ENCODE assay signal across 22 cellular contexts in the genomic region with DNA sequence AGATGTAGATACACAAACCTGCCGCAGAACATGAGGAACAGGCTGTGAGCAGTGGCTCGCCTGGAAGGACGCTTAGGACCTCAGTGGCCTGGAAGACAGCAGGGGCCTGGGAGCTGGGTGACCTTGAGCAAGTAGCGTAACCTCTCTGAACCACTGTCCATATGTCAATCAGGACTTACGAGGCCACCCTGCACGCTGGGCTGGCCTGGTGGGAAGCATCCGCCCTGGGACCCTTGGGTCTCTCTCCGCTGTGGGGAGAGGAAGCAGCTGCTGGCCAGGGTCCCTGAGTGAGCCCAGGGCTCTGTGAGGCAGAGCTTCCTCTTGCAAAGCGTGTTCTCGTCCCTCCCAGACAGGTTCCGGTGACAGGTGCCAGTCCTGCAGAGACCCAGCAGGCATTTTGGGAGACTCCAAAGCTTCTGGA. TPM values are rescaled to one million over a fixed set of nuclear protein-coding genes. Genes with fewer than 3 reads are reported as not detected.
A peak's percentile ranks its signal among the peaks of the same experiment; 100 is the strongest.
DNase-seq lines count a peak whose midpoint lies in the region; ATAC-seq, FAIRE-seq and TF ChIP-seq lines count a peak whose summit lies in the region.
"Had no signal": no experiment of that assay in that cellular context is flagged by ENCODE, and none has a peak within 500 bp of the region (broad histone marks: within the 10 kb centered on the region; RNA-seq: fewer than 3 reads in every experiment).

No MANE protein-coding gene starts in this region.

- H3K4me2 ChIP-seq in K562 (ENCODE audit: insufficient read depth, low read length), result no peak overlapping the region

- H3K27ac ChIP-seq in K562 (ENCODE audit: extremely low read depth, low read depth, low read length) (no peak overlapping the region; the same call in 2 of the 3 replicates), mucosa of rectum (ENCODE audit: low read depth in 2 of 2, low read length in 2 of 2) (peak overlapping the region; percentile 95 to 99)
- H3K27ac ChIP-seq in CD8-positive, alpha-beta T cell (ENCODE audit: low read depth, low read length), result no peak overlapping the region
- H3K27ac ChIP-seq: SJCRH30, testis had no signal

- TF ChIP-seq POLR2A in K562 (conservative IDR thresholded peaks at IDR 0.05) (no peak), GM18505 (IDR thresholded peaks at IDR 0.05; ENCODE audit: borderline replicate concordance, extremely low read depth, insufficient read depth, insufficient read length) (no peak)

- peaks cover 25% of the 10 kb centered on the region; the same call in 1 of the 3 replicates for H3K36me3 ChIP-seq in K562 (ENCODE audit: control insufficient read depth, insufficient read depth, low read length)
- H3K36me3 ChIP-seq in mucosa of rectum (ENCODE audit: control insufficient read depth in 2 of 2, insufficient read depth in 2 of 2, low read length in 2 of 2), result peaks cover 20 to 26% of the 10 kb centered on the region in 2 donors
- H3K36me3 ChIP-seq in CD8-positive, alpha-beta T cell (ENCODE audit: insufficient read depth, low read length), result no peaks in the 10 kb centered on the region
- H3K36me3 ChIP-seq: SJCRH30 had no signal

- H3K27ac Mint-ChIP-seq in activated naive CD4-positive, alpha-beta T cell treated with anti-CD3 and anti-CD28 coated beads, Interleukin-2, amount 50 U/mL, for 72 hours, result peak overlapping the region; percentile 30 to 33
- peak overlapping the region; percentile 33 for H3K27ac Mint-ChIP-seq in stimulated activated naive B cell treated with anti-CD40 and anti-IgM and Interleukin-4, amounts not matched to agents 10 μg/mL and 1 μg/mL and 100 μg/mL, for 72 hours
- H3K27ac Mint-ChIP-seq in CD8-positive, alpha-beta T cell, result no peak overlapping the region
- H3K27ac Mint-ChIP-seq: activated T-cell treated with anti-CD3 and anti-CD28 coated beads, Interleukin-2, amount 50 U/mL, for 72 hours had no signal

- no TSS peak for BruUV-seq in K562 (replicated peaks; lab: Mats Ljungman, UMichigan)

- in situ Hi-C loops in K562 (cut with MboI), result loop anchor here (5.0 kb wide), 2 partner anchors 45 to 105 kb away; no protein-coding TSS in a partner anchor

- no peak for DNase-seq in activated naive CD4-positive, alpha-beta T cell treated with anti-CD3 and anti-CD28 coated beads, Interleukin-2, amount 50 U/mL, for 72 hours (ENCODE audit: low spot score in 2 of 2)
- DNase-seq in activated naive CD4-positive, alpha-beta T cell (lab: John Stamatoyannopoulos, UW), result no peak
- no peak for DNase-seq in K562 (ENCODE audit: extremely low read depth in 1 of 4, low spot score in 3 of 4)
- no peak for DNase-seq in stimulated activated naive B cell treated with anti-CD40 and anti-IgM and Interleukin-4, amounts not matched to agents 10 μg/mL and 1 μg/mL and 100 μg/mL, for 72 hours
- DNase-seq in CD8-positive, alpha-beta T cell, result no peak
- no peak for DNase-seq in occipital lobe (lab: John Stamatoyannopoulos, UW)
- DNase-seq: activated CD4-positive, alpha-beta T cell treated with anti-CD3 and anti-CD28 coated beads, Interleukin-2, amount 10 ng/mL, durations not matched to agents 24 days and 14 days; activated T-cell treated with anti-CD3 and anti-CD28 coated beads, Interleukin-2, amount 50 U/mL, for 72 hours; amniotic stem cell; CD4-positive, alpha-beta memory T cell; islet precursor cell; NCI-H1417 treated with DMSO at 0.1 percent for 48 hours; NCI-H2227 treated with DMSO at 0.1 percent for 48 hours; SJCRH30; T1000; testis had no signal

- CTCF ChIA-PET in K562 (lab: Yijun Ruan, JAX; ENCODE audit: low intra/inter-chr PET ratio), result interaction anchor here (2.4 to 3.4 kb wide), 2 partner anchors 45 to 104 kb away, joined by 13 to 39 read pairs; no protein-coding TSS in a partner anchor
- CTCF ChIA-PET in CD8-positive, alpha-beta T cell (lab: Charles Lee), result interaction anchor here (1.0 to 30.0 kb wide), 4 partner anchors 11 to 204 kb away, joined by 3 to 1398 read pairs (median 19); a partner anchor contains a TSS

- no peaks in the 10 kb centered on the region for H3K27me3 ChIP-seq in K562 (ENCODE audit: control insufficient read depth in 2 of 2, insufficient read depth in 2 of 2, low read length in 2 of 2)
- no peaks in the 10 kb centered on the region for H3K27me3 ChIP-seq in mucosa of rectum (ENCODE audit: control insufficient read depth in 2 of 2, insufficient read depth in 2 of 2, low read length in 2 of 2)
- H3K27me3 ChIP-seq in CD8-positive, alpha-beta T cell (ENCODE audit: insufficient read depth, low read length), result no peaks in the 10 kb centered on the region
- H3K27me3 ChIP-seq: SJCRH30, testis had no signal

- H3K27me3 Mint-ChIP-seq in stimulated activated naive B cell treated with anti-CD40 and anti-IgM and Interleukin-4, amounts not matched to agents 10 μg/mL and 1 μg/mL and 100 μg/mL, for 72 hours, result no peaks in the 10 kb centered on the region
- no peaks in the 10 kb centered on the region for H3K27me3 Mint-ChIP-seq in CD8-positive, alpha-beta T cell (ENCODE audit: low read depth)
- H3K27me3 Mint-ChIP-seq: activated CD4-positive, alpha-beta T cell treated with anti-CD3 and anti-CD28 coated beads, Interleukin-2, amount 10 ng/mL, durations not matched to agents 24 days and 14 days; CD4-positive, alpha-beta memory T cell had no signal

- FAIRE-seq in K562 (lab: Jason Lieb, UNC), result no peak
- FAIRE-seq: GM12878 had no signal

- no peak overlapping the region for H3K4me3 Mint-ChIP-seq in stimulated activated naive B cell treated with anti-CD40 and anti-IgM and Interleukin-4, amounts not matched to agents 10 μg/mL and 1 μg/mL and 100 μg/mL, for 72 hours
- H3K4me3 Mint-ChIP-seq in CD8-positive, alpha-beta T cell, result no peak overlapping the region
- H3K4me3 Mint-ChIP-seq: activated CD4-positive, alpha-beta T cell treated with anti-CD3 and anti-CD28 coated beads, Interleukin-2, amount 10 ng/mL, durations not matched to agents 24 days and 14 days; activated T-cell treated with anti-CD3 and anti-CD28 coated beads, Interleukin-2, amount 50 U/mL, for 72 hours; CD4-positive, alpha-beta memory T cell had no signal

- TF ChIP-seq RAD21 in K562 (CRISPR knock-in tag; conservative IDR thresholded peaks at IDR 0.05 in 1 of 2, IDR thresholded peaks at IDR 0.05 in 1 of 2), result no peak

- TF ChIP-seq CTCF in K562 (IDR thresholded peaks at IDR 0.05 in 2 of 3, conservative IDR thresholded peaks at IDR 0.05 in 1 of 3; ENCODE audit: insufficient read depth in 2 of 3, low read depth in 1 of 3, low read length in 3 of 3), result no peak
- TF ChIP-seq CTCF in CD8-positive, alpha-beta T cell (IDR thresholded peaks at IDR 0.05), result no peak

- no peaks in the 10 kb centered on the region for H3K9me1 ChIP-seq in K562 (ENCODE audit: control insufficient read depth, insufficient read depth, low read length)

- intact Hi-C loops in K562 (cut with micrococcal nuclease), result loop anchor here (5.0 kb wide), 1 partner anchor 105 kb away; no protein-coding TSS in a partner anchor
- intact Hi-C loops in CD8-positive, alpha-beta T cell (cut with DNase I, micrococcal nuclease), result no loop called here

- H3K9ac ChIP-seq in K562 (ENCODE audit: insufficient read depth in 1 of 2, low read depth in 2 of 2, low read length in 2 of 2) (peak overlapping the region in 1 of 2 experiments; percentile 60; a peak in 2 of 4 replicates), mucosa of rectum (ENCODE audit: low read depth in 1 of 2, low read length in 2 of 2) (peak overlapping the region; percentile 98)

- no peaks in the 10 kb centered on the region for H3K9me3 ChIP-seq in K562 (replicated peaks; ENCODE audit: control insufficient read depth, insufficient read depth, low read depth, low read length)
- no peaks in the 10 kb centered on the region for H3K9me3 ChIP-seq in mucosa of rectum (ENCODE audit: control insufficient read depth in 2 of 2, low read length in 2 of 2)
- no peaks in the 10 kb centered on the region for H3K9me3 ChIP-seq in CD8-positive, alpha-beta T cell (ENCODE audit: low read length)
- H3K9me3 ChIP-seq: SJCRH30, testis had no signal

- no peak for ATAC-seq in activated naive CD4-positive, alpha-beta T cell treated with anti-CD3 and anti-CD28 coated beads, Interleukin-2, amount 50 U/mL, for 72 hours
- ATAC-seq in K562 (no peak), GM18505 (IDR thresholded peaks at IDR 0.05; ENCODE audit: unreplicated experiment) (no peak)
- ATAC-seq in stimulated activated naive B cell treated with anti-CD40 and anti-IgM and Interleukin-4, amounts not matched to agents 10 μg/mL and 1 μg/mL and 100 μg/mL, for 72 hours (replicated peaks), result no peak
- no peak for ATAC-seq in CD8-positive, alpha-beta T cell
- ATAC-seq: activated T-cell treated with anti-CD3 and anti-CD28 coated beads, Interleukin-2, amount 50 U/mL, for 72 hours; GM12878 had no signal

- no peaks in the 10 kb centered on the region for H3K79me2 ChIP-seq in K562 (ENCODE audit: control insufficient read depth, insufficient read depth, low read length)

- H3K36me3 Mint-ChIP-seq in activated naive CD4-positive, alpha-beta T cell treated with anti-CD3 and anti-CD28 coated beads, Interleukin-2, amount 50 U/mL, for 72 hours, result no peaks in the 10 kb centered on the region
- peaks cover 14 to 15% of the 10 kb centered on the region in 2 donors for H3K36me3 Mint-ChIP-seq in stimulated activated naive B cell treated with anti-CD40 and anti-IgM and Interleukin-4, amounts not matched to agents 10 μg/mL and 1 μg/mL and 100 μg/mL, for 72 hours
- H3K36me3 Mint-ChIP-seq in CD8-positive, alpha-beta T cell, result peaks cover 19% of the 10 kb centered on the region

- WGBS in K562 (ENCODE audit: insufficient coverage, low coverage, missing lambda C conversion rate), result 73% methylated on average over 10 of the region's 11 CpGs

- H4K20me1 ChIP-seq in K562 (replicated peaks; ENCODE audit: control insufficient read depth, insufficient read depth, low read length), result no peaks in the 10 kb centered on the region

- peaks cover 32 to 57% of the 10 kb centered on the region in 2 donors for H3K4me1 Mint-ChIP-seq in stimulated activated naive B cell treated with anti-CD40 and anti-IgM and Interleukin-4, amounts not matched to agents 10 μg/mL and 1 μg/mL and 100 μg/mL, for 72 hours
- peaks cover 9% of the 10 kb centered on the region for H3K4me1 Mint-ChIP-seq in CD8-positive, alpha-beta T cell (ENCODE audit: low read depth)

- no peak for TF ChIP-seq EP300 in K562 (IDR thresholded peaks at IDR 0.05; ENCODE audit: low read length)

- H3K4me1 ChIP-seq in K562 (replicated peaks in 1 of 2; ENCODE audit: control insufficient read depth in 2 of 2, insufficient read depth in 2 of 2, low read length in 2 of 2) (peaks cover 29 to 91% of the 10 kb centered on the region in 2 experiments), mucosa of rectum (ENCODE audit: control insufficient read depth in 2 of 2, insufficient read depth in 2 of 2, low read length in 2 of 2) (peaks cover 29 to 46% of the 10 kb centered on the region in 2 donors)
- H3K4me1 ChIP-seq in CD8-positive, alpha-beta T cell (ENCODE audit: insufficient read depth, low read length), result peaks cover 14% of the 10 kb centered on the region

- POLR2A ChIA-PET in K562 (lab: Yijun Ruan, JAX), result interaction anchor here (0.8 to 1.5 kb wide), 4 partner anchors 11 to 43 kb away, joined by 3 to 4 read pairs (median 3); no protein-coding TSS in a partner anchor
- POLR2A ChIA-PET in CD8-positive, alpha-beta T cell (lab: Charles Lee), result interaction anchor here (1.2 to 27.7 kb wide), 2 partner anchors 13 to 38 kb away, joined by 3 to 810 read pairs; a partner anchor contains a TSS

- H3K4me3 ChIP-seq in K562 (no peak overlapping the region), mucosa of rectum (ENCODE audit: low read length in 2 of 2) (peak overlapping the region; percentile 93 to 96)
- no peak overlapping the region for H3K4me3 ChIP-seq in CD8-positive, alpha-beta T cell (ENCODE audit: low read depth, low read length)
- H3K4me3 ChIP-seq: GM12878, SJCRH30, testis had no signal

- no peaks in the 10 kb centered on the region for H3K9me3 Mint-ChIP-seq in activated naive CD4-positive, alpha-beta T cell treated with anti-CD3 and anti-CD28 coated beads, Interleukin-2, amount 50 U/mL, for 72 hours
- no peaks in the 10 kb centered on the region for H3K9me3 Mint-ChIP-seq in stimulated activated naive B cell treated with anti-CD40 and anti-IgM and Interleukin-4, amounts not matched to agents 10 μg/mL and 1 μg/mL and 100 μg/mL, for 72 hours
- H3K9me3 Mint-ChIP-seq in CD8-positive, alpha-beta T cell, result no peaks in the 10 kb centered on the region
- H3K9me3 Mint-ChIP-seq: activated CD4-positive, alpha-beta T cell treated with anti-CD3 and anti-CD28 coated beads, Interleukin-2, amount 10 ng/mL, durations not matched to agents 24 days and 14 days; activated T-cell treated with anti-CD3 and anti-CD28 coated beads, Interleukin-2, amount 50 U/mL, for 72 hours had no signal

- H2AFZ ChIP-seq in K562 (ENCODE audit: low read depth, low read length), result no peak overlapping the region

RNA-seq across cellular contexts. Expression of a gene that starts 14.0 kb away (rescaled TPM):
- total RNA-seq in activated naive CD4-positive, alpha-beta T cell treated with anti-CD3 and anti-CD28 coated beads, Interleukin-2, amount 50 U/mL, for 72 hours, result 100 to 1,000 TPM in 1 of 2 donors, 10 to 100 TPM in 1; 93.1 to 123 TPM
- total RNA-seq in K562 (2011; cell fraction: chromatin; rRNA removed; ENCODE audit: low replicate concordance), result 20.8 and 92.1 TPM in 2 replicates
- 57.7 and 64.3 TPM in 2 replicates for total RNA-seq in K562 (2011; cell fraction: nucleolus; rRNA removed)
- total RNA-seq in K562 (2011; cell fraction: nucleoplasm; rRNA removed), result 24.2 and 37.8 TPM in 2 replicates
- total RNA-seq in K562 (2014; rRNA removed) (39.1 and 40.0 TPM in 2 replicates), K562 (2014; rRNA removed; fragmentation: Illumina TruSeq; extraction: Trizol) (7.2 and 11.5 TPM in 2 replicates), K562 (2015; rRNA removed; fragmentation: Illumina TruSeq; extraction: Trizol) (12.7 and 12.9 TPM in 2 replicates), K562 (2021) (65.0 and 69.6 TPM in 2 replicates), occipital lobe (22.9 TPM)
- polyA plus RNA-seq in K562 (2011; rRNA removed) (16.4 and 34.2 TPM in 2 replicates), K562 (2014; fragmentation: Illumina TruSeq; extraction: Trizol) (41.0 and 45.1 TPM in 2 replicates), K562 (2014; fragmentation: Nextera tagmentation; extraction: Ambion mirVana) (under 1 TPM; 0.46 to 0.59 TPM), K562 (2014; rRNA removed) (26.8 and 27.3 TPM in 2 replicates)
- 30.6 and 56.6 TPM in 2 replicates for polyA plus RNA-seq in K562 (2011; cell fraction: cytosol; rRNA removed)
- 30.2 and 48.9 TPM in 2 replicates for polyA plus RNA-seq in K562 (2011; cell fraction: nucleus; rRNA removed)
- 38.5 and 52.8 TPM in 2 replicates for polyA plus RNA-seq in K562 (2012)
- polyA minus RNA-seq in K562 (2011; rRNA and poly(A)+ RNA removed), result 26.8 and 39.2 TPM in 2 replicates
- polyA minus RNA-seq in K562 (2011; cell fraction: cytosol; rRNA and poly(A)+ RNA removed), result 50.9 and 64.3 TPM in 2 replicates
- polyA minus RNA-seq in K562 (2011; cell fraction: nucleus; rRNA and poly(A)+ RNA removed), result 17.4 and 22.8 TPM in 2 replicates
- 100 to 1,000 TPM; 187 to 212 TPM for total RNA-seq in CD8-positive, alpha-beta T cell

RNA-seq across cellular contexts. Expression of a gene that starts 24.6 kb away (rescaled TPM):
- total RNA-seq in activated naive CD4-positive, alpha-beta T cell treated with anti-CD3 and anti-CD28 coated beads, Interleukin-2, amount 50 U/mL, for 72 hours, result 10 to 100 TPM; 21.2 to 26.8 TPM
- total RNA-seq in K562 (2011; cell fraction: chromatin; rRNA removed; ENCODE audit: low replicate concordance), result 50.6 and 183 TPM in 2 replicates
- 131 and 133 TPM in 2 replicates for total RNA-seq in K562 (2011; cell fraction: nucleolus; rRNA removed)
- total RNA-seq in K562 (2011; cell fraction: nucleoplasm; rRNA removed), result 70.0 and 70.2 TPM in 2 replicates
- total RNA-seq in K562 (2014; rRNA removed) (22.2 and 22.4 TPM in 2 replicates), K562 (2014; rRNA removed; fragmentation: Illumina TruSeq; extraction: Trizol) (3.2 and 3.6 TPM in 2 replicates), K562 (2015; rRNA removed; fragmentation: Illumina TruSeq; extraction: Trizol) (6.2 and 7.7 TPM in 2 replicates), K562 (2021) (37.7 and 45.9 TPM in 2 replicates), occipital lobe (5.5 TPM)
- polyA plus RNA-seq in K562 (2011; rRNA removed) (4.6 and 11.2 TPM in 2 replicates), K562 (2014; fragmentation: Illumina TruSeq; extraction: Trizol) (5.2 and 15.8 TPM in 2 replicates), K562 (2014; fragmentation: Nextera tagmentation; extraction: Ambion mirVana) (under 1 TPM; 0.25 to 0.53 TPM), K562 (2014; rRNA removed) (21.0 and 21.6 TPM in 2 replicates)
- polyA plus RNA-seq in K562 (2011; cell fraction: cytosol; rRNA removed), result 6.2 and 17.3 TPM in 2 replicates
- 42.8 and 78.0 TPM in 2 replicates for polyA plus RNA-seq in K562 (2011; cell fraction: nucleus; rRNA removed)
- polyA plus RNA-seq in K562 (2012), result 22.5 and 32.9 TPM in 2 replicates
- polyA minus RNA-seq in K562 (2011; rRNA and poly(A)+ RNA removed), result 5.7 and 7.2 TPM in 2 replicates
- polyA minus RNA-seq in K562 (2011; cell fraction: cytosol; rRNA and poly(A)+ RNA removed), result 18.2 and 19.4 TPM in 2 replicates
- polyA minus RNA-seq in K562 (2011; cell fraction: nucleus; rRNA and poly(A)+ RNA removed), result 45.1 and 49.8 TPM in 2 replicates
- total RNA-seq in CD8-positive, alpha-beta T cell, result 100 to 1,000 TPM; 285 to 311 TPM

RNA-seq across cellular contexts. Expression of a gene that starts 32.1 kb away (rescaled TPM):
- total RNA-seq in activated naive CD4-positive, alpha-beta T cell treated with anti-CD3 and anti-CD28 coated beads, Interleukin-2, amount 50 U/mL, for 72 hours, result 10 to 100 TPM in 1 of 2 donors, 1 to 10 TPM in 1; 2.8 to 29.9 TPM
- total RNA-seq in K562 (2011; cell fraction: chromatin; rRNA removed; ENCODE audit: low replicate concordance), result 18.6 and 35.5 TPM in 2 replicates
- 16.1 and 22.7 TPM in 2 replicates for total RNA-seq in K562 (2011; cell fraction: nucleolus; rRNA removed)
- total RNA-seq in K562 (2011; cell fraction: nucleoplasm; rRNA removed), result 17.8 and 18.6 TPM in 2 replicates
- 3.3 and 5.2 TPM in 2 replicates for total RNA-seq in K562 (2014; rRNA removed)
- 1.8 and 3.2 TPM in 2 replicates for total RNA-seq in K562 (2014; rRNA removed; fragmentation: Illumina TruSeq; extraction: Trizol)
- total RNA-seq in K562 (2015; rRNA removed; fragmentation: Illumina TruSeq; extraction: Trizol), result 2.5 and 2.6 TPM in 2 replicates
- total RNA-seq in K562 (2021), result 6.4 and 7.8 TPM in 2 replicates
- 7.3 and 11.1 TPM in 2 replicates for polyA plus RNA-seq in K562 (2011; rRNA removed)
- polyA plus RNA-seq in K562 (2011; cell fraction: cytosol; rRNA removed), result 9.0 and 9.1 TPM in 2 replicates
- 46.9 and 48.0 TPM in 2 replicates for polyA plus RNA-seq in K562 (2011; cell fraction: nucleus; rRNA removed)
- polyA plus RNA-seq in K562 (2012), result 5.8 and 10.7 TPM in 2 replicates
- 5.1 and 5.2 TPM in 2 replicates for polyA plus RNA-seq in K562 (2014; fragmentation: Illumina TruSeq; extraction: Trizol)
- polyA plus RNA-seq in K562 (2014; fragmentation: Nextera tagmentation; extraction: Ambion mirVana), result under 1 TPM; 0.10 to 0.13 TPM
- 5.1 and 6.1 TPM in 2 replicates for polyA plus RNA-seq in K562 (2014; rRNA removed)
- 3.4 and 4.0 TPM in 2 replicates for polyA minus RNA-seq in K562 (2011; rRNA and poly(A)+ RNA removed)
- 3.6 and 3.9 TPM in 2 replicates for polyA minus RNA-seq in K562 (2011; cell fraction: cytosol; rRNA and poly(A)+ RNA removed)
- polyA minus RNA-seq in K562 (2011; cell fraction: nucleus; rRNA and poly(A)+ RNA removed), result 4.8 and 5.9 TPM in 2 replicates
- 10 to 100 TPM; 14.8 to 18.0 TPM for total RNA-seq in CD8-positive, alpha-beta T cell
- total RNA-seq in occipital lobe, result 22.8 TPM

RNA-seq across cellular contexts. Expression of a gene that starts 43.3 kb away (rescaled TPM):
- total RNA-seq in activated naive CD4-positive, alpha-beta T cell treated with anti-CD3 and anti-CD28 coated beads, Interleukin-2, amount 50 U/mL, for 72 hours, result not detected
- total RNA-seq in K562 (2011; cell fraction: chromatin; rRNA removed; ENCODE audit: low replicate concordance), result not detected in 2 replicates
- not detected in 2 replicates for total RNA-seq in K562 (2011; cell fraction: nucleolus; rRNA removed)
- not detected in 2 replicates for total RNA-seq in K562 (2011; cell fraction: nucleoplasm; rRNA removed)
- not detected in 2 replicates for total RNA-seq in K562 (2014; rRNA removed)
- total RNA-seq in K562 (2014; rRNA removed; fragmentation: Illumina TruSeq; extraction: Trizol), result not detected in 2 replicates
- 0.22 TPM in 1 of 2 replicates, not detected in the other for total RNA-seq in K562 (2015; rRNA removed; fragmentation: Illumina TruSeq; extraction: Trizol)
- not detected in 2 replicates for total RNA-seq in K562 (2021)
- not detected in 2 replicates for polyA plus RNA-seq in K562 (2011; rRNA removed)
- not detected in 2 replicates for polyA plus RNA-seq in K562 (2011; cell fraction: cytosol; rRNA removed)
- polyA plus RNA-seq in K562 (2011; cell fraction: nucleus; rRNA removed), result 0.74 and 0.88 TPM in 2 replicates
- polyA plus RNA-seq in K562 (2012), result not detected in 2 replicates
- not detected in 2 replicates for polyA plus RNA-seq in K562 (2014; fragmentation: Illumina TruSeq; extraction: Trizol)
- polyA plus RNA-seq in K562 (2014; fragmentation: Nextera tagmentation; extraction: Ambion mirVana), result under 1 TPM in 1 of 2 experiments, not detected in 1; 0.17 TPM
- 1.4 TPM in 1 of 2 replicates, not detected in the other for polyA plus RNA-seq in K562 (2014; rRNA removed)
- polyA minus RNA-seq in K562 (2011; rRNA and poly(A)+ RNA removed), result not detected in 2 replicates
- not detected in 2 replicates for polyA minus RNA-seq in K562 (2011; cell fraction: cytosol; rRNA and poly(A)+ RNA removed)
- polyA minus RNA-seq in K562 (2011; cell fraction: nucleus; rRNA and poly(A)+ RNA removed), result not detected in 2 replicates
- total RNA-seq in CD8-positive, alpha-beta T cell, result not detected
- total RNA-seq in occipital lobe, result not detected
- total RNA-seq: A673; activated CD4-positive, alpha-beta T cell treated with anti-CD3 and anti-CD28 coated beads, Interleukin-2, amount 10 ng/mL, durations not matched to agents 24 days and 14 days; GM12878; LHCN-M2; SJCRH30 had no signal
- polyA plus RNA-seq: CD4-positive, alpha-beta memory T cell; esophagus; GM12878 had no signal

RNA-seq across cellular contexts. Expression of a gene that starts 48.0 kb away (rescaled TPM):
- under 1 TPM; 0.61 to 0.76 TPM for total RNA-seq in activated naive CD4-positive, alpha-beta T cell treated with anti-CD3 and anti-CD28 coated beads, Interleukin-2, amount 50 U/mL, for 72 hours
- 19.1 and 64.6 TPM in 2 replicates for total RNA-seq in K562 (2011; cell fraction: chromatin; rRNA removed; ENCODE audit: low replicate concordance)
- 33.3 and 37.9 TPM in 2 replicates for total RNA-seq in K562 (2011; cell fraction: nucleolus; rRNA removed)
- total RNA-seq in K562 (2011; cell fraction: nucleoplasm; rRNA removed), result 16.2 and 19.7 TPM in 2 replicates
- total RNA-seq in K562 (2014; rRNA removed), result 4.0 and 7.1 TPM in 2 replicates
- 0.99 and 1.1 TPM in 2 replicates for total RNA-seq in K562 (2014; rRNA removed; fragmentation: Illumina TruSeq; extraction: Trizol)
- total RNA-seq in K562 (2015; rRNA removed; fragmentation: Illumina TruSeq; extraction: Trizol), result 2.1 and 2.5 TPM in 2 replicates
- 7.4 and 8.8 TPM in 2 replicates for total RNA-seq in K562 (2021)
- polyA plus RNA-seq in K562 (2011; rRNA removed), result 2.2 and 3.6 TPM in 2 replicates
- polyA plus RNA-seq in K562 (2011; cell fraction: cytosol; rRNA removed), result 2.0 and 4.5 TPM in 2 replicates
- 15.1 and 28.5 TPM in 2 replicates for polyA plus RNA-seq in K562 (2011; cell fraction: nucleus; rRNA removed)
- polyA plus RNA-seq in K562 (2012), result 4.7 and 6.3 TPM in 2 replicates
- 1.8 and 4.6 TPM in 2 replicates for polyA plus RNA-seq in K562 (2014; fragmentation: Illumina TruSeq; extraction: Trizol)
- under 1 TPM; 0.04 to 0.08 TPM for polyA plus RNA-seq in K562 (2014; fragmentation: Nextera tagmentation; extraction: Ambion mirVana)
- 7.9 and 11.8 TPM in 2 replicates for polyA plus RNA-seq in K562 (2014; rRNA removed)
- polyA minus RNA-seq in K562 (2011; rRNA and poly(A)+ RNA removed), result 2.1 and 3.0 TPM in 2 replicates
- polyA minus RNA-seq in K562 (2011; cell fraction: cytosol; rRNA and poly(A)+ RNA removed), result 3.2 and 3.5 TPM in 2 replicates
- 12.1 and 12.2 TPM in 2 replicates for polyA minus RNA-seq in K562 (2011; cell fraction: nucleus; rRNA and poly(A)+ RNA removed)
- total RNA-seq in CD8-positive, alpha-beta T cell, result 1 to 10 TPM; 6.5 to 7.9 TPM
- total RNA-seq in occipital lobe, result 0.16 TPM

Comparison
In these comparisons a context has a peak if more than half of its experiments do, and no peak if none do; other contexts are left out.
1. H3K27ac ChIP-seq: peak in mucosa of rectum (2 of 2); none in K562 (single experiment) and CD8-positive, alpha-beta T cell (single experiment).
2. H3K4me3 ChIP-seq: peak in mucosa of rectum (2 of 2); none in K562 (single experiment) and CD8-positive, alpha-beta T cell (single experiment).